ENCODE assay signal across 29 cellular contexts in genomic region chr5:37582202-37582601, GRCh38.
"Had no signal": no experiment of that assay in that cellular context is flagged by ENCODE, and none has a peak within 500 bp of the region (broad histone marks: within the 10 kb centered on the region; RNA-seq: fewer than 3 reads in every experiment).

No MANE protein-coding gene starts in this region.

- FAIRE-seq: urothelium cell line had no signal

- H3K9me3 ChIP-seq: ovary, psoas muscle, spleen, thoracic aorta, thyroid gland, tibial nerve, upper lobe of left lung, vagina had no signal

- H3K4me1 ChIP-seq: neural progenitor cell, parathyroid adenoma, psoas muscle, spleen, thyroid gland, tibial nerve, upper lobe of left lung, vagina had no signal

- H2AFZ ChIP-seq: neural progenitor cell, parathyroid adenoma had no signal

- H3K36me3 ChIP-seq: neural progenitor cell, ovary, thoracic aorta, thyroid gland, tibial nerve, upper lobe of left lung, vagina had no signal

- H3K4me3 ChIP-seq: neural progenitor cell, ovary, psoas muscle, skin epidermis, smooth muscle cell, spleen, thoracic aorta, thyroid gland, tibial nerve, upper lobe of left lung, vagina had no signal

- DNase-seq: natural killer cell; occipital lobe; ovary; posterior cingulate gyrus; psoas muscle; right cardiac atrium; spleen; stimulated activated CD4-positive, alpha-beta T cell treated with anti-CD3 and anti-CD28 coated beads, Interleukin-12 subunit alpha, Interleukin-12 subunit beta, amount 100 ng/mL, for 4 hours; stimulated activated CD4-positive, alpha-beta T cell treated with anti-CD3 and anti-CD28 coated beads, Interleukin-1b, Interleukin-23, amount 100 ng/mL, for 48 hours; stimulated activated CD4-positive, alpha-beta T cell treated with anti-CD3 and anti-CD28 coated beads, Interleukin-4, amount 100 ng/mL, for 1 hour; stimulated activated CD4-positive, alpha-beta T cell treated with anti-CD3 and anti-CD28 coated beads, Interleukin-4, amount 100 ng/mL, for 4 hours; stimulated activated CD8-positive, alpha-beta memory T cell treated with anti-CD3 and anti-CD28 coated beads, Interleukin-4, amount 100 ng/mL, for 48 hours; stimulated activated naive CD4-positive, alpha-beta T cell; stimulated activated naive CD8-positive, alpha-beta T cell treated with anti-CD3 and anti-CD28 coated beads, Interleukin-15, amount 100 ng/mL, for 72 hours; stimulated activated naive CD8-positive, alpha-beta T cell treated with anti-CD3 and anti-CD28 coated beads, Interleukin-15, Interleukin-2, amounts not matched to agents 100 U/mL and 50 U/mL, for 24 hours; substantia nigra; thyroid gland; trophoblast cell; upper lobe of left lung had no signal

- H3K27me3 ChIP-seq: neural progenitor cell, ovary, spleen, thyroid gland, tibial nerve, upper lobe of left lung, vagina had no signal

- H3K79me2 ChIP-seq: parathyroid adenoma had no signal

- H3K27ac ChIP-seq: neural progenitor cell, ovary, parathyroid adenoma, psoas muscle, skin epidermis, spleen, thoracic aorta, thyroid gland, tibial nerve, upper lobe of left lung, vagina had no signal

- ATAC-seq: natural killer cell; psoas muscle; right cardiac atrium; sciatic nerve; stimulated activated memory B cell treated with anti-CD40 and anti-IgM and Interleukin-4, amounts not matched to agents 10 μg/mL and 1 μg/mL and 100 μg/mL, for 72 hours; stimulated activated naive CD8-positive, alpha-beta T cell treated with anti-CD3 and anti-CD28 coated beads, Interleukin-15, amount 100 ng/mL, for 72 hours; stimulated activated naive CD8-positive, alpha-beta T cell treated with anti-CD3 and anti-CD28 coated beads, Interleukin-15, Interleukin-2, amounts not matched to agents 100 U/mL and 50 U/mL, for 24 hours had no signal

- H3K4me2 ChIP-seq: neural progenitor cell, smooth muscle cell had no signal

- H3K9ac ChIP-seq: neural progenitor cell, parathyroid adenoma had no signal
